In the genomic region with DNA sequence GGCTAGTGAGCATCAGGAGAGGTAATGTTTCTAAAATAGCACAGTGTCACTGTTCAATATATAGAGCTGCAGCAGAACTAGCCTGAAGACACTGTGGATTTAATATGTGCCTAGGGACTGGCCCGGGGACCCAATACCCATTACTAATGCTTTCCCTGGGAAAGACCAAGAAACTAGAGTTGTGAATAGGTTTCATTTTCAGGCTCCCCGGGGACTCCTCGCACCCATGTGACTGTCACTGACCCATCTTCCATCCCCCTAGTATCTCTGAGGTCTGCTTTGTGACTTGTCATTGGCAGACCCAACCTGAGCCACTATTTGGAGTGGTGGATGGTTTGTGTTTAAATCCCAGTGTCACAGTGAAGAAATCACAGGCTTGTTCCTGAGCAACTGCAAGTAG, we compare ENCODE assay signal across 15 cellular contexts.
DNase-seq lines count a peak whose midpoint lies in the region; ATAC-seq and TF ChIP-seq lines count a peak whose summit lies in the region.
"Had no signal": no experiment of that assay in that cellular context is flagged by ENCODE, and none has a peak within 500 bp of the region (broad histone marks: within the 10 kb centered on the region; RNA-seq: fewer than 3 reads in every experiment).

No MANE protein-coding gene starts in this region.

- DNase-seq in dermis blood vessel endothelial cell (no peak), NCI-H1092 treated with DMSO at 0.1 percent for 48 hours (lab: John Stamatoyannopoulos, UW) (no peak)
- DNase-seq: activated CD4-positive, alpha-beta memory T cell treated with anti-CD3 and anti-CD28 coated beads for 36 hours; activated gamma-delta T cell treated with Interleukin-2 at 50 U/mL for 16 hours; H9; kidney glomerular epithelial cell; NCI-H1092; NCI-H524 treated with DMSO at 0.1 percent for 48 hours; RPMI8226 had no signal

- TF ChIP-seq POLR2A in GM18505 (IDR thresholded peaks at IDR 0.05; ENCODE audit: borderline replicate concordance, extremely low read depth, insufficient read depth, insufficient read length): no peak

- ATAC-seq in GM18505 (IDR thresholded peaks at IDR 0.05; ENCODE audit: unreplicated experiment) (peak; percentile 66), GM19452 (IDR thresholded peaks at IDR 0.05; ENCODE audit: unreplicated experiment) (peak; percentile 84), HG02759 (IDR thresholded peaks at IDR 0.05; ENCODE audit: unreplicated experiment) (peak; percentile 81), HG03432 (IDR thresholded peaks at IDR 0.05; ENCODE audit: unreplicated experiment) (peak; percentile 91), HG03039 (IDR thresholded peaks at IDR 0.05; ENCODE audit: unreplicated experiment) (no peak), SK-N-SH treated with all-trans-retinoic acid at 6 μM for 48 hours (no peak)

TF ChIP-seq in SK-N-SH treated with all-trans-retinoic acid at 6 μM for 48 hours, 23 proteins besides CTCF, POLR2A, EP300 and RAD21:
- TF ChIP-seq ZNF70 (CRISPR knock-in tag; IDR thresholded peaks at IDR 0.05): no peak
- no peak for TF ChIP-seq ARNTL (CRISPR knock-in tag; IDR thresholded peaks at IDR 0.05; ENCODE audit: borderline replicate concordance, low read depth)
- TF ChIP-seq, protein P1, sequence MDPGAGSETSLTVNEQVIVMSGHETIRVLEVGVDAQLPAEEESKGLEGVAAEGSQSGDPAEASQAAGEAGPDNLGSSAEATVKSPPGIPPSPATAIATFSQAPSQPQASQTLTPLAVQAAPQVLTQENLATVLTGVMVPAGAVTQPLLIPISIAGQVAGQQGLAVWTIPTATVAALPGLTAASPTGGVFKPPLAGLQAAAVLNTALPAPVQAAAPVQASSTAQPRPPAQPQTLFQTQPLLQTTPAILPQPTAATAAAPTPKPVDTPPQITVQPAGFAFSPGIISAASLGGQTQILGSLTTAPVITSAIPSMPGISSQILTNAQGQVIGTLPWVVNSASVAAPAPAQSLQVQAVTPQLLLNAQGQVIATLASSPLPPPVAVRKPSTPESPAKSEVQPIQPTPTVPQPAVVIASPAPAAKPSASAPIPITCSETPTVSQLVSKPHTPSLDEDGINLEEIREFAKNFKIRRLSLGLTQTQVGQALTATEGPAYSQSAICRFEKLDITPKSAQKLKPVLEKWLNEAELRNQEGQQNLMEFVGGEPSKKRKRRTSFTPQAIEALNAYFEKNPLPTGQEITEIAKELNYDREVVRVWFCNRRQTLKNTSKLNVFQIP (CRISPR knock-in tag; IDR thresholded peaks at IDR 0.05; ENCODE audit: borderline replicate concordance, low read depth): no peak
- TF ChIP-seq TCF4 (CRISPR knock-in tag; IDR thresholded peaks at IDR 0.05; ENCODE audit: borderline replicate concordance): no peak
- no peak for TF ChIP-seq TOX (CRISPR knock-in tag; IDR thresholded peaks at IDR 0.05; ENCODE audit: borderline replicate concordance)
- TF ChIP-seq CSDC2 (CRISPR knock-in tag; IDR thresholded peaks at IDR 0.05): no peak
- no peak for TF ChIP-seq PPARA (CRISPR knock-in tag; IDR thresholded peaks at IDR 0.05; ENCODE audit: borderline replicate concordance)
- TF ChIP-seq ZC3H10 (CRISPR knock-in tag; IDR thresholded peaks at IDR 0.05): no peak
- TF ChIP-seq ZFP30 (CRISPR knock-in tag; IDR thresholded peaks at IDR 0.05): no peak
- no peak for TF ChIP-seq GLIS3 (CRISPR knock-in tag; IDR thresholded peaks at IDR 0.05)

Comparison
In these comparisons a context has a peak if more than half of its experiments do, and no peak if none do; other contexts are left out.
1. ATAC-seq: peak in GM18505 (single experiment), GM19452 (single experiment), HG02759 (single experiment) and HG03432 (single experiment); none in HG03039 (single experiment) and SK-N-SH treated with all-trans-retinoic acid at 6 μM for 48 hours (single experiment).